23 cellular contexts compared by ENCODE assay signal in genomic region chr12:83477706-83478105, GRCh38.
DNase-seq lines count a peak whose midpoint lies in the region; ATAC-seq and TF ChIP-seq lines count a peak whose summit lies in the region.
"Had no signal": no experiment of that assay in that cellular context is flagged by ENCODE, and none has a peak within 500 bp of the region (broad histone marks: within the 10 kb centered on the region; RNA-seq: fewer than 3 reads in every experiment).

No MANE protein-coding gene starts in this region.

- H3K4me3 ChIP-seq in right atrium auricular region (no peak overlapping the region), endodermal cell (ENCODE audit: low read length) (peak overlapping the region; percentile 1)

- H3K27ac Mint-ChIP-seq in endodermal cell (no peak overlapping the region), mesothelial cell of epicardium (peak overlapping the region; percentile 51)
- H3K27ac Mint-ChIP-seq: CD14-positive monocyte had no signal

- intact Hi-C loops in Right ventricle myocardium inferior (cut with DNase I) (no loop called here), left cardiac atrium (cut with DNase I) (no loop called here)

- peaks cover 25% of the 10 kb centered on the region for H3K4me1 Mint-ChIP-seq in endodermal cell
- peaks cover 12% of the 10 kb centered on the region for H3K4me1 Mint-ChIP-seq in mesothelial cell of epicardium
- H3K4me1 Mint-ChIP-seq: CD14-positive monocyte; CD8-positive, alpha-beta memory T cell had no signal

- H3K36me3 ChIP-seq in right atrium auricular region (no peaks in the 10 kb centered on the region), endodermal cell (ENCODE audit: control insufficient read depth, insufficient read depth, low read length) (no peaks in the 10 kb centered on the region)
- H3K36me3 ChIP-seq: BE2C had no signal

- peak; percentile 89 for ATAC-seq in Right ventricle myocardium inferior
- peak; percentile 56 to 63 for ATAC-seq in left cardiac atrium

- DNase-seq in Right ventricle myocardium inferior (ENCODE audit: missing footprints) (no peak), right atrium auricular region (ENCODE audit: low spot score) (no peak), endodermal cell (no peak), left cardiac atrium (no peak), mesothelial cell of epicardium (ENCODE audit: low spot score in 2 of 2, unreplicated experiment in 2 of 2) (no peak), NCI-H187 (lab: John Stamatoyannopoulos, UW) (no peak), RPMI8226 (no peak)
- DNase-seq in activated CD8-positive, alpha-beta memory T cell treated with anti-CD3 and anti-CD28 coated beads, Interleukin-2, amount 50 U/mL, for 4 hours, result no peak
- DNase-seq: 8988T; ACHN; BE2C; CD8-positive, alpha-beta memory T cell; DMS79 treated with DMSO at 0.1 percent for 48 hours; GF-D8; HCEC 1CT; IMR-90; KG1; MM.1S; NCI-H2029 treated with DMSO at 0.1 percent for 48 hours; NCI-H526 treated with DMSO at 0.1 percent for 48 hours; SIG-M5 had no signal

- WGBS in endodermal cell (ENCODE audit: insufficient coverage in 1 of 2, insufficient read length in 1 of 2), 2 experiments, result 82 to 93% methylated on average over 3 of the region's 4 CpGs

- H3K36me3 Mint-ChIP-seq in endodermal cell (ENCODE audit: low read depth) (no peaks in the 10 kb centered on the region), mesothelial cell of epicardium (no peaks in the 10 kb centered on the region)
- H3K36me3 Mint-ChIP-seq: CD14-positive monocyte; CD8-positive, alpha-beta memory T cell had no signal

- H3K9me3 Mint-ChIP-seq in endodermal cell (no peaks in the 10 kb centered on the region), mesothelial cell of epicardium (peaks cover 3% of the 10 kb centered on the region)

- no peak for TF ChIP-seq CTCF in right atrium auricular region (IDR thresholded peaks at IDR 0.05)
- no peak for TF ChIP-seq CTCF in endodermal cell (conservative IDR thresholded peaks at IDR 0.05)
- no peak for TF ChIP-seq CTCF in mesothelial cell of epicardium (IDR thresholded peaks at IDR 0.05; ENCODE audit: unreplicated experiment)

- peaks cover 77% of the 10 kb centered on the region for H3K27me3 Mint-ChIP-seq in endodermal cell (ENCODE audit: insufficient read depth)
- H3K27me3 Mint-ChIP-seq in mesothelial cell of epicardium (ENCODE audit: low read depth), result no peaks in the 10 kb centered on the region
- H3K27me3 Mint-ChIP-seq: CD8-positive, alpha-beta memory T cell had no signal

- H3K9me3 ChIP-seq in right atrium auricular region (no peaks in the 10 kb centered on the region), endodermal cell (ENCODE audit: control insufficient read depth, low read length) (no peaks in the 10 kb centered on the region)
- H3K9me3 ChIP-seq: BE2C had no signal

- H3K4me1 ChIP-seq in right atrium auricular region (no peaks in the 10 kb centered on the region), endodermal cell (ENCODE audit: control insufficient read depth, insufficient read depth, low read length) (peaks cover 5% of the 10 kb centered on the region)
- H3K4me1 ChIP-seq: BE2C had no signal

- H3K27ac ChIP-seq in right atrium auricular region, result no peak overlapping the region
- H3K27ac ChIP-seq in endodermal cell (ENCODE audit: low read depth, low read length), result no peak overlapping the region
- H3K27ac ChIP-seq: RWPE1 had no signal

- H3K9ac ChIP-seq in endodermal cell (ENCODE audit: extremely low read depth, low read length, poor library complexity, severe bottlenecking), result no peak overlapping the region

- H3K27me3 ChIP-seq in right atrium auricular region (no peaks in the 10 kb centered on the region), endodermal cell (ENCODE audit: control insufficient read depth, insufficient read depth, low read length, poor library complexity, severe bottlenecking) (peaks cover 46% of the 10 kb centered on the region)
- H3K27me3 ChIP-seq: BE2C had no signal

- no peak overlapping the region for H3K4me3 Mint-ChIP-seq in endodermal cell
- no peak overlapping the region for H3K4me3 Mint-ChIP-seq in mesothelial cell of epicardium
- H3K4me3 Mint-ChIP-seq: CD14-positive monocyte; CD8-positive, alpha-beta memory T cell had no signal
